Comparison of ENCODE assay signal across 23 cellular contexts in genomic region chr3:40996382-40996781, GRCh38.
DNase-seq lines count a peak whose midpoint lies in the region; ATAC-seq and TF ChIP-seq lines count a peak whose summit lies in the region.
"Had no signal": no experiment of that assay in that cellular context is flagged by ENCODE, and none has a peak within 500 bp of the region (broad histone marks: within the 10 kb centered on the region; RNA-seq: fewer than 3 reads in every experiment).

No MANE protein-coding gene starts in this region.

- POLR2A ChIA-PET in Caco-2 (lab: Charles Lee) = no interaction called here

- H3K4me3 ChIP-seq in Caco-2 (ENCODE audit: low read depth, low read length) (no peak overlapping the region), heart right ventricle (no peak overlapping the region)
- H3K4me3 ChIP-seq: ascending aorta, mucosa of descending colon, suprapubic skin had no signal

- peak; percentile 66 to 73 for DNase-seq in Caco-2
- peak; percentile 14 for DNase-seq in NCI-H69 (lab: John Stamatoyannopoulos, UW)
- no peak for DNase-seq in heart right ventricle
- DNase-seq in myocyte (ENCODE audit: low read depth) = peak; percentile 87
- DNase-seq in activated naive CD4-positive, alpha-beta T cell treated with anti-CD3 and anti-CD28 coated beads, Interleukin-2, amount 50 U/mL, for 16 hours = no peak
- DNase-seq in NCI-H2227 treated with DMSO at 0.1 percent for 48 hours (lab: John Stamatoyannopoulos, UW) = no peak
- DNase-seq in NCI-H2171 treated with DMSO at 0.1 percent for 48 hours (lab: John Stamatoyannopoulos, UW) = no peak
- DNase-seq: activated CD4-positive, CD25-positive, alpha-beta regulatory T cell; activated CD8-positive, alpha-beta memory T cell treated with anti-CD3 and anti-CD28 coated beads for 24 hours; activated naive CD4-positive, alpha-beta T cell treated with anti-CD3 and anti-CD28 coated beads, Interleukin-2, amount 10 ng/mL, durations not matched to agents 7 days and 5 days; activated T-cell treated with anti-CD3 and anti-CD28 coated beads, Interleukin-2, amount 50 U/mL, for 48 hours; CD4-positive, alpha-beta T cell; DMS79; mucosa of descending colon; NCI-H1417 treated with DMSO at 0.1 percent for 48 hours; NCI-H226; occipital lobe; SK-N-SH; stimulated activated CD4-positive, alpha-beta T cell treated with anti-CD3 and anti-CD28 coated beads, Interleukin-15, amount 100 ng/mL, for 24 hours had no signal

- no peak overlapping the region for H3K27ac ChIP-seq in heart right ventricle
- H3K27ac ChIP-seq: ascending aorta, suprapubic skin had no signal

- H3K4me3 Mint-ChIP-seq in Caco-2 (ENCODE audit: unreplicated experiment) = peak overlapping the region; percentile 22
- H3K4me3 Mint-ChIP-seq: activated naive CD4-positive, alpha-beta T cell treated with anti-CD3 and anti-CD28 coated beads, Interleukin-2, amount 10 ng/mL, durations not matched to agents 7 days and 5 days; CD4-positive, alpha-beta T cell had no signal

- CTCF ChIA-PET in Caco-2 (lab: Charles Lee) = interaction anchor here (0.5 kb wide), 1 partner anchor 15 kb away, joined by 3 read pairs; no protein-coding TSS in a partner anchor

- TF ChIP-seq CTCF in Caco-2 (IDR thresholded peaks at IDR 0.05; ENCODE audit: insufficient read depth in 1 of 2, low read depth in 1 of 2, low read length in 1 of 2, severe bottlenecking in 1 of 2, unreplicated experiment in 1 of 2) = no peak
- TF ChIP-seq CTCF in heart right ventricle (IDR thresholded peaks at IDR 0.05) = no peak

- no peaks in the 10 kb centered on the region for H3K9me3 ChIP-seq in Caco-2
- no peaks in the 10 kb centered on the region for H3K9me3 ChIP-seq in heart right ventricle
- H3K9me3 ChIP-seq: ascending aorta, mucosa of descending colon, SK-N-SH, suprapubic skin had no signal

- H3K4me1 ChIP-seq in Caco-2 = peaks cover 18% of the 10 kb centered on the region
- peaks cover 0 to 31% (median 19%) of the 10 kb centered on the region in 9 donors for H3K4me1 ChIP-seq in heart right ventricle

- H3K27me3 ChIP-seq in Caco-2 (replicated peaks; ENCODE audit: control insufficient read depth, insufficient read depth, low read length) = no peaks in the 10 kb centered on the region
- no peaks in the 10 kb centered on the region for H3K27me3 ChIP-seq in heart right ventricle
- H3K27me3 ChIP-seq: ascending aorta, suprapubic skin had no signal

- no peaks in the 10 kb centered on the region for H3K27me3 Mint-ChIP-seq in Caco-2 (ENCODE audit: insufficient read depth, unreplicated experiment)
- H3K27me3 Mint-ChIP-seq: activated naive CD4-positive, alpha-beta T cell treated with anti-CD3 and anti-CD28 coated beads, Interleukin-2, amount 10 ng/mL, durations not matched to agents 7 days and 5 days; CD4-positive, alpha-beta T cell had no signal

- no peaks in the 10 kb centered on the region for H3K36me3 Mint-ChIP-seq in Caco-2 (ENCODE audit: insufficient read depth, unreplicated experiment)
- H3K36me3 Mint-ChIP-seq: activated naive CD4-positive, alpha-beta T cell treated with anti-CD3 and anti-CD28 coated beads, Interleukin-2, amount 10 ng/mL, durations not matched to agents 7 days and 5 days had no signal

- 23 to 24% methylated on average over 5 of the region's 5 CpGs for WGBS in heart right ventricle, 2 donors

- H3K36me3 ChIP-seq in Caco-2 (ENCODE audit: control insufficient read depth, insufficient read depth, low read length) (no peaks in the 10 kb centered on the region), heart right ventricle (no peaks in the 10 kb centered on the region)
- H3K36me3 ChIP-seq: ascending aorta, suprapubic skin had no signal

- H3K4me1 Mint-ChIP-seq in Caco-2 (ENCODE audit: low read depth, unreplicated experiment) = peaks cover 13% of the 10 kb centered on the region
- H3K4me1 Mint-ChIP-seq: activated naive CD4-positive, alpha-beta T cell treated with anti-CD3 and anti-CD28 coated beads, Interleukin-2, amount 10 ng/mL, durations not matched to agents 7 days and 5 days had no signal

- peak in 7 of 8 donors; percentile 44 to 84 (median 74) for ATAC-seq in heart right ventricle
- ATAC-seq in GM18502 (IDR thresholded peaks at IDR 0.05; ENCODE audit: poor library complexity, unreplicated experiment) = no peak
- ATAC-seq: HepG2, mucosa of descending colon had no signal

- BruUV-seq in Caco-2 (replicated peaks; lab: Mats Ljungman, UMichigan) = no TSS peak

- no peaks in the 10 kb centered on the region for H3K9me3 Mint-ChIP-seq in Caco-2 (ENCODE audit: unreplicated experiment)
- H3K9me3 Mint-ChIP-seq: activated naive CD4-positive, alpha-beta T cell treated with anti-CD3 and anti-CD28 coated beads, Interleukin-2, amount 10 ng/mL, durations not matched to agents 7 days and 5 days; CD4-positive, alpha-beta T cell had no signal

- intact Hi-C loops in Caco-2 (cut with micrococcal nuclease; ENCODE audit: unreplicated experiment) (loop anchor here (2.0 kb wide), 1 partner anchor 58 kb away; no protein-coding TSS in a partner anchor), heart right ventricle (cut with DNase I) (no loop called here)

- peak overlapping the region; percentile 56 for H3K27ac Mint-ChIP-seq in Caco-2 (ENCODE audit: unreplicated experiment)
- H3K27ac Mint-ChIP-seq: activated naive CD4-positive, alpha-beta T cell treated with anti-CD3 and anti-CD28 coated beads, Interleukin-2, amount 10 ng/mL, durations not matched to agents 7 days and 5 days; CD4-positive, alpha-beta T cell had no signal

Comparison
In these comparisons a context has a peak if more than half of its experiments do, and no peak if none do; other contexts are left out.
1. DNase-seq: peak in Caco-2 (2 of 2), NCI-H69 (single experiment) and myocyte (single experiment); none in heart right ventricle (0 of 2), activated naive CD4-positive, alpha-beta T cell treated with anti-CD3 and anti-CD28 coated beads, Interleukin-2, amount 50 U/mL, for 16 hours (single experiment), NCI-H2227 treated with DMSO at 0.1 percent for 48 hours (single experiment) and NCI-H2171 treated with DMSO at 0.1 percent for 48 hours (single experiment).